ENCODE assay signal across 15 cellular contexts in the genomic region with DNA sequence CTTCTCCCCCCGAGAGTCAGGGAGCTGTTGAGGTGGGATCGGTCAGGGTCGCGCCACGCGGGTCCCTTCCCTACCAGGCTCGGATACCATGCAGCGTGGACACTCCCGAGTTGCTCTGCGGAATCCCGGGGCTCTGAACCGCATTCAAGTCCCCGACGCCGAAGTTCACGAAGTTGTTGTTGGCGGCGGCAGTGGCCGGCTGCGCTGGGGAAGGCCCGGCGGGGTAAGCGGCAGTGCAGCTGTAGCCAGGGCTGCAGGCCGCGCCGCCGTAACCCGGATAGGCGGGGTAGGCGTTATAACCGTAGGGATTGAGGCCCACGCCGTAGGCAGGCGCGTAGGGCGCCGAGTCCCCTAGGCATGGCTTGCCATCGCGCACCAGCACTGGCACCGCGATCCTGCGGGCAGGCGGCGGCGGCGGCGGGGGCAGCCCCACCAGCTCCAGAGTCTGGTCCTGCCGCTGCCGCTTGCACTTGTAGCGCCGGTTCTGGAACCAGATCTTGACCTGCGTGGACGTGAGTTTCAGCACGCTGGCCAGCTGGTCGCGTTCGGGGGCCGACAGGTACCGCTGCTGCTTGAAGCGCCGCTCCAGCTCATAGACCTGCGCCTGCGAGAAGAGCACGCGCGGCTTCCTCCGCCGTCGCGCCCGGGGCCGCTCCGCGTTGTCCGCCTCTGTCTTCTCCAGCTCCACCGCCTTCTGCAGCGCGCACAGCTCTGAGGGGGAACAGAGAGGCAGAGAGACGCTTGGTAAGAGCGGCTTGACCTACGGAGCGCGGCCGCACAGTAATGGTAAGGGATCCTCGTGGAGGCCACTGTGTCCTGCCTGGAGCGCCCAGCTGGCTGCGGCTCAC. TPM values are rescaled to one million over a fixed set of nuclear protein-coding genes. Genes with fewer than 3 reads are reported as not detected.
DNase-seq lines count a peak whose midpoint lies in the region; ATAC-seq and TF ChIP-seq lines count a peak whose summit lies in the region.
"Had no signal": no experiment of that assay in that cellular context is flagged by ENCODE, and none has a peak within 500 bp of the region (broad histone marks: within the 10 kb centered on the region; RNA-seq: fewer than 3 reads in every experiment).

No MANE protein-coding gene starts in this region.

- peak; percentile 56 for DNase-seq in DMS53 (lab: John Stamatoyannopoulos, UW)
- no peak for DNase-seq in DMS53 treated with DMSO at 0.1 percent for 48 hours (lab: John Stamatoyannopoulos, UW; ENCODE audit: unreplicated experiment)
- DNase-seq in T-cell, result no peak
- no peak for DNase-seq in right atrium auricular region (ENCODE audit: low spot score)
- DNase-seq in CD14-positive monocyte (ENCODE audit: low spot score), result no peak
- no peak for DNase-seq in effector CD4-positive, alpha-beta T cell
- DNase-seq: erythroblast; KBM-7; NK-92 treated with Interleukin-12 subunit alpha and Interleukin-12 subunit beta, amount 100 ng/mL, for 24 hours; T1000 had no signal

- H3K36me3 Mint-ChIP-seq in T-cell (no peaks in the 10 kb centered on the region), CD14-positive monocyte (peaks cover 2 to 6% of the 10 kb centered on the region in 2 donors)

- POLR2A ChIA-PET in T-cell (lab: Charles Lee), result no interaction called here

- peak overlapping the region in 2 of 3 donors; percentile 24 to 59 for H3K4me3 Mint-ChIP-seq in T-cell
- peak overlapping the region in 1 of 2 donors; percentile 87 for H3K4me3 Mint-ChIP-seq in CD14-positive monocyte

- TF ChIP-seq CTCF in right atrium auricular region (IDR thresholded peaks at IDR 0.05) (no peak), CD14-positive monocyte (IDR thresholded peaks at IDR 0.05) (no peak)

- H3K9me3 ChIP-seq in right atrium auricular region, result no peaks in the 10 kb centered on the region
- H3K9me3 ChIP-seq: tibial nerve had no signal

- H3K4me3 ChIP-seq in right atrium auricular region, result peak overlapping the region; percentile 57 to 80
- peak overlapping the region; percentile 11 for H3K4me3 ChIP-seq in rectal smooth muscle tissue (ENCODE audit: low read length)
- H3K4me3 ChIP-seq: lung had no signal

- H3K4me1 ChIP-seq in right atrium auricular region (peaks cover 0 to 47% of the 10 kb centered on the region in 2 donors), rectal smooth muscle tissue (ENCODE audit: control insufficient read depth, insufficient read depth, low read length) (no peaks in the 10 kb centered on the region)

- no peaks in the 10 kb centered on the region for H3K9me3 Mint-ChIP-seq in T-cell
- H3K9me3 Mint-ChIP-seq in CD14-positive monocyte, result peaks cover 0 to 38% (median 7%) of the 10 kb centered on the region in 7 donors

- H3K9ac ChIP-seq in rectal smooth muscle tissue (ENCODE audit: low read length), result no peak overlapping the region

- H3K27me3 Mint-ChIP-seq in T-cell (peaks cover 71 to 86% of the 10 kb centered on the region in 2 donors), CD14-positive monocyte (ENCODE audit: low read depth in 3 of 3) (peaks cover 98 to 100% (median 98%) of the 10 kb centered on the region in 3 donors)

- intact Hi-C loops in CD14-positive monocyte (cut with micrococcal nuclease), result no loop called here

- peaks cover 0 to 39% of the 10 kb centered on the region in 2 donors for H3K27me3 ChIP-seq in right atrium auricular region
- peaks cover 80% of the 10 kb centered on the region for H3K27me3 ChIP-seq in rectal smooth muscle tissue (ENCODE audit: control insufficient read depth, insufficient read depth, low read length)

- H3K4me1 Mint-ChIP-seq in T-cell (peaks cover 50 to 57% (median 55%) of the 10 kb centered on the region in 3 donors), CD14-positive monocyte (peaks cover 15% of the 10 kb centered on the region)

- H3K27ac ChIP-seq in right atrium auricular region, result peak overlapping the region; percentile 85 to 94
- no peak overlapping the region for H3K27ac ChIP-seq in rectal smooth muscle tissue (ENCODE audit: low read depth, low read length)
- H3K27ac ChIP-seq: tibial nerve had no signal

- H3K27ac Mint-ChIP-seq in T-cell (no peak overlapping the region), CD14-positive monocyte (no peak overlapping the region)

- H3K36me3 ChIP-seq in right atrium auricular region, result peaks cover 20% of the 10 kb centered on the region
- H3K36me3 ChIP-seq in rectal smooth muscle tissue (ENCODE audit: control insufficient read depth, insufficient read depth, low read length), result no peaks in the 10 kb centered on the region
- H3K36me3 ChIP-seq: tibial nerve had no signal

- no peak for TF ChIP-seq POLR2A in GM18505 (IDR thresholded peaks at IDR 0.05; ENCODE audit: borderline replicate concordance, extremely low read depth, insufficient read depth, insufficient read length)

- CTCF ChIA-PET in T-cell (lab: Charles Lee), result no interaction called here

- peak in 1 of 4 experiments; percentile 11 for ATAC-seq in T-cell (replicated peaks in 1 of 4)
- ATAC-seq in GM18505 (IDR thresholded peaks at IDR 0.05; ENCODE audit: unreplicated experiment), result no peak

RNA-seq across cellular contexts. Expression of a gene that starts 2.3 kb away (rescaled TPM):
- total RNA-seq in T-cell (not detected), right atrium auricular region (100 to 1,000 TPM; 285 to 402 TPM)
- not detected for polyA plus RNA-seq in CD14-positive monocyte
- total RNA-seq: G401, lung, tibial nerve had no signal
- polyA plus RNA-seq: lung had no signal

Comparison
In these comparisons a context has a peak if more than half of its experiments do, and no peak if none do; other contexts are left out.
1. RNA of a gene that starts 2.3 kb away (total RNA-seq): 285 to 402 TPM in right atrium auricular region; not detected in T-cell; every median in the first group is over 100 times any median in the second.